Comparison of ENCODE assay signal across 8 cellular contexts in genomic region chr19:57934820-57935665, GRCh38. TPM values are rescaled to one million over a fixed set of nuclear protein-coding genes. Genes with fewer than 3 reads are reported as not detected.
DNase-seq lines count a peak whose midpoint lies in the region; ATAC-seq and TF ChIP-seq lines count a peak whose summit lies in the region.

Gene ZNF418, minus strand, starts transcription at chr19:57935402. Its CDS starts 1,580 bp downstream, at chr19:57933822.

- H3K36me3 ChIP-seq in upper lobe of left lung = peaks cover 0 to 6% (median 2%) of the 10 kb centered on the region in 4 donors

- peaks cover 11% of the 10 kb centered on the region for H3K4me1 Mint-ChIP-seq in activated naive CD4-positive, alpha-beta T cell treated with anti-CD3 and anti-CD28 coated beads, Interleukin-2, amount 10 ng/mL, durations not matched to agents 7 days and 5 days
- peaks cover 11% of the 10 kb centered on the region for H3K4me1 Mint-ChIP-seq in nephron progenitor cell

- H3K27ac ChIP-seq in upper lobe of left lung = peak within 1 kb of the TSS; percentile 24 to 79 (median 62)

- no peaks in the 10 kb centered on the region for H3K27me3 ChIP-seq in upper lobe of left lung

- DNase-seq in NCI-H2171 (lab: John Stamatoyannopoulos, UW) (peak; percentile 82), germinal center (ENCODE audit: low spot score) (peak; percentile 67), nephron progenitor cell (peak; percentile 56), upper lobe of left lung (peak; percentile 55 to 87), GOT3 (lab: John Stamatoyannopoulos, UW) (no peak)
- DNase-seq in activated naive CD4-positive, alpha-beta T cell treated with anti-CD3 and anti-CD28 coated beads, Interleukin-2, amount 10 ng/mL, durations not matched to agents 7 days and 5 days = peak; percentile 72

- CTCF ChIA-PET in activated naive CD4-positive, alpha-beta T cell treated with anti-CD3 and anti-CD28 coated beads, Interleukin-2, amount 10 ng/mL, durations not matched to agents 7 days and 5 days (lab: Charles Lee) = no interaction called here

- TF ChIP-seq EP300 in upper lobe of left lung (IDR thresholded peaks at IDR 0.05) = no peak

- H3K27me3 Mint-ChIP-seq in activated naive CD4-positive, alpha-beta T cell treated with anti-CD3 and anti-CD28 coated beads, Interleukin-2, amount 10 ng/mL, durations not matched to agents 7 days and 5 days = peaks cover 8% of the 10 kb centered on the region
- H3K27me3 Mint-ChIP-seq in nephron progenitor cell (ENCODE audit: low read depth, poor library complexity) = peaks cover 7% of the 10 kb centered on the region

- peak within 1 kb of the TSS; percentile 81 for H3K27ac Mint-ChIP-seq in activated naive CD4-positive, alpha-beta T cell treated with anti-CD3 and anti-CD28 coated beads, Interleukin-2, amount 10 ng/mL, durations not matched to agents 7 days and 5 days
- peak within 1 kb of the TSS; percentile 96 for H3K27ac Mint-ChIP-seq in nephron progenitor cell

- H3K9me3 Mint-ChIP-seq in activated naive CD4-positive, alpha-beta T cell treated with anti-CD3 and anti-CD28 coated beads, Interleukin-2, amount 10 ng/mL, durations not matched to agents 7 days and 5 days = peaks cover 69% of the 10 kb centered on the region
- peaks cover 100% of the 10 kb centered on the region for H3K9me3 Mint-ChIP-seq in nephron progenitor cell

- no peak for TF ChIP-seq CTCF in nephron progenitor cell (IDR thresholded peaks at IDR 0.05)
- no peak for TF ChIP-seq CTCF in upper lobe of left lung (IDR thresholded peaks at IDR 0.05)

- H3K4me3 ChIP-seq in upper lobe of left lung = peak within 1 kb of the TSS; percentile 27 to 77 (median 63)

- peaks cover 0 to 9% (median 1%) of the 10 kb centered on the region in 4 donors for H3K4me1 ChIP-seq in upper lobe of left lung

- H3K36me3 Mint-ChIP-seq in activated naive CD4-positive, alpha-beta T cell treated with anti-CD3 and anti-CD28 coated beads, Interleukin-2, amount 10 ng/mL, durations not matched to agents 7 days and 5 days = peaks cover 56% of the 10 kb centered on the region
- H3K36me3 Mint-ChIP-seq in nephron progenitor cell (ENCODE audit: low read depth) = peaks cover 100% of the 10 kb centered on the region

- H3K9me3 ChIP-seq in upper lobe of left lung = peaks cover 23 to 93% (median 70%) of the 10 kb centered on the region in 4 donors

- peak within 1 kb of the TSS; percentile 78 for H3K4me3 Mint-ChIP-seq in activated naive CD4-positive, alpha-beta T cell treated with anti-CD3 and anti-CD28 coated beads, Interleukin-2, amount 10 ng/mL, durations not matched to agents 7 days and 5 days
- peak within 1 kb of the TSS; percentile 99 for H3K4me3 Mint-ChIP-seq in nephron progenitor cell

- peak; percentile 68 for ATAC-seq in GM18868 (IDR thresholded peaks at IDR 0.05; ENCODE audit: unreplicated experiment)
- peak; percentile 89 for ATAC-seq in upper lobe of left lung (ENCODE audit: low FRiP score in 2 of 2)
- no peak for ATAC-seq in GM19351 (IDR thresholded peaks at IDR 0.05; ENCODE audit: unreplicated experiment)

- 10 to 16% methylated on average over 8 to 37 of the region's 54 CpGs for WGBS in upper lobe of left lung, 2 donors

- TF ChIP-seq POLR2A in upper lobe of left lung (IDR thresholded peaks at IDR 0.05) = no peak

RNA-seq across cellular contexts. Expression of gene ZNF418, which starts in this region (rescaled TPM):
- 10 to 100 TPM in 2 of 6 donors, 1 to 10 TPM in 4; 3.3 to 18.0 (median 5.7) TPM for total RNA-seq in upper lobe of left lung
